8 cellular contexts compared by ENCODE assay signal in the genomic region with DNA sequence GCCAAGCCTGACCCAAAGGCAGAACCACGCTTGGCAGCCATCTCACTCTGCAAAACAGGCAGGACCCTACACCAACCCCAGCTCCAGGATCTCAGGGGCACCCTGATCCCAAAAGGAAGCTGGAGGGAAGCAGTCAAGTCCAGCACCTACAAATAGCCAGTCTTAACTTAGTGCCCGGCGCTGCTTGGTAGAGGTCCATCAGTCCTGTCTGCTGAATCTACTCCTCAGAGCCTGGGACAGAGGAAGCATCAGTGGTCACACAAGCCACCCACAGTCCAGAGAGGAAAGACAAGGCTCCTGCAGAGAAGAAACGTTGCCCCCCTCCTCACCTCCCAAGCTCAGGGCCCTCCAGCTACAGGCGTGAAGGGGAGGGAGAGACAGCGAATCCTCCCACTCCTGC. TPM values are rescaled to one million over a fixed set of nuclear protein-coding genes. Genes with fewer than 3 reads are reported as not detected.
DNase-seq lines count a peak whose midpoint lies in the region; ATAC-seq and TF ChIP-seq lines count a peak whose summit lies in the region.

No MANE protein-coding gene starts in this region.

- peaks cover 17 to 28% of the 10 kb centered on the region in 2 donors for H3K36me3 Mint-ChIP-seq in CD14-positive monocyte
- no peaks in the 10 kb centered on the region for H3K36me3 Mint-ChIP-seq in activated CD4-positive, alpha-beta memory T cell treated with anti-CD3 and anti-CD28 coated beads for 36 hours

- no peaks in the 10 kb centered on the region for H3K9me3 Mint-ChIP-seq in CD14-positive monocyte
- H3K9me3 Mint-ChIP-seq in activated CD4-positive, alpha-beta memory T cell treated with anti-CD3 and anti-CD28 coated beads for 36 hours: no peaks in the 10 kb centered on the region

- H3K4me1 ChIP-seq in osteoblast (ENCODE audit: insufficient read depth, low read length): peaks cover 32% of the 10 kb centered on the region

- intact Hi-C loops in CD14-positive monocyte (cut with micrococcal nuclease): loop anchor here (2.0 kb wide), 1 partner anchor 35 kb away; no protein-coding TSS in a partner anchor
- intact Hi-C loops in activated CD4-positive, alpha-beta memory T cell treated with anti-CD3 and anti-CD28 coated beads for 36 hours (cut with micrococcal nuclease): loop anchor here (5.0 kb wide), 1 partner anchor 147 kb away; the partner anchor contains the start of gene RAB35

- no peaks in the 10 kb centered on the region for H3K27me3 ChIP-seq in osteoblast (ENCODE audit: insufficient read depth, low read length)

- peaks cover 0 to 5% (median 2%) of the 10 kb centered on the region in 3 donors for H3K27me3 Mint-ChIP-seq in CD14-positive monocyte (ENCODE audit: low read depth in 3 of 3)
- no peaks in the 10 kb centered on the region for H3K27me3 Mint-ChIP-seq in activated CD4-positive, alpha-beta memory T cell treated with anti-CD3 and anti-CD28 coated beads for 36 hours

- H3K4me2 ChIP-seq in osteoblast (ENCODE audit: insufficient read depth, low read length): peak overlapping the region; percentile 94

- DNase-seq in CD14-positive monocyte (ENCODE audit: low spot score) (no peak), foreskin fibroblast (peak in 1 of 2 donors; percentile 36), osteoblast (ENCODE audit: insufficient read length, low spot score, missing footprints) (no peak)
- DNase-seq in activated CD4-positive, alpha-beta memory T cell treated with anti-CD3 and anti-CD28 coated beads for 36 hours: no peak

- ATAC-seq in HG03442 (IDR thresholded peaks at IDR 0.05; ENCODE audit: unreplicated experiment): no peak
- no peak for ATAC-seq in GM21367 (IDR thresholded peaks at IDR 0.05; ENCODE audit: unreplicated experiment)
- no peak for ATAC-seq in GM18858 (IDR thresholded peaks at IDR 0.05; ENCODE audit: unreplicated experiment)
- ATAC-seq in GM21737 (IDR thresholded peaks at IDR 0.05; ENCODE audit: unreplicated experiment): no peak

- H2AFZ ChIP-seq in osteoblast (ENCODE audit: low read length): no peak overlapping the region

- TF ChIP-seq CTCF in CD14-positive monocyte (IDR thresholded peaks at IDR 0.05): no peak
- TF ChIP-seq CTCF in foreskin fibroblast (IDR thresholded peaks at IDR 0.05; ENCODE audit: low read depth, low read length): no peak
- TF ChIP-seq CTCF in osteoblast (IDR thresholded peaks at IDR 0.05; ENCODE audit: extremely low read depth, low read depth, low read length): no peak

- H3K27ac ChIP-seq in osteoblast (ENCODE audit: low read depth, low read length): peak overlapping the region; percentile 47

- H3K4me3 Mint-ChIP-seq in CD14-positive monocyte: peak overlapping the region; percentile 94 to 97
- H3K4me3 Mint-ChIP-seq in activated CD4-positive, alpha-beta memory T cell treated with anti-CD3 and anti-CD28 coated beads for 36 hours: peak overlapping the region; percentile 80

- H3K79me2 ChIP-seq in osteoblast (ENCODE audit: insufficient read depth, low read length): peaks cover 64% of the 10 kb centered on the region

- peak overlapping the region in 5 of 7 donors; percentile 45 to 96 (median 92) for H3K27ac Mint-ChIP-seq in CD14-positive monocyte
- H3K27ac Mint-ChIP-seq in activated CD4-positive, alpha-beta memory T cell treated with anti-CD3 and anti-CD28 coated beads for 36 hours: peak overlapping the region; percentile 66

- H3K36me3 ChIP-seq in osteoblast (ENCODE audit: insufficient read depth, low read length): no peaks in the 10 kb centered on the region

- CTCF ChIA-PET in activated CD4-positive, alpha-beta memory T cell treated with anti-CD3 and anti-CD28 coated beads for 36 hours (lab: Charles Lee): interaction anchor here (0.8 to 11.4 kb wide), 8 partner anchors 10 to 63 kb away, joined by 3 to 614 read pairs (median 28); partner anchors contain the start of genes RPLP0 and SIRT4

- no peaks in the 10 kb centered on the region for H3K9me3 ChIP-seq in osteoblast (ENCODE audit: low read depth, low read length)

- H4K20me1 ChIP-seq in osteoblast (ENCODE audit: insufficient read depth, low read length): peaks cover 37% of the 10 kb centered on the region

- POLR2A ChIA-PET in activated CD4-positive, alpha-beta memory T cell treated with anti-CD3 and anti-CD28 coated beads for 36 hours (lab: Charles Lee): interaction anchor here (0.8 to 4.0 kb wide), 5 partner anchors 13 to 63 kb away, joined by 3 to 45 read pairs (median 20); partner anchors contain the start of genes RNU4-1, RNU4-2 and RPLP0

- H3K4me3 ChIP-seq in foreskin fibroblast (ENCODE audit: low read depth in 1 of 2, low read length in 2 of 2): peak overlapping the region; percentile 88 to 93
- H3K4me3 ChIP-seq in osteoblast (ENCODE audit: insufficient read depth, low read length): peak overlapping the region; percentile 83

- peaks cover 67% of the 10 kb centered on the region for H3K4me1 Mint-ChIP-seq in CD14-positive monocyte
- peaks cover 53% of the 10 kb centered on the region for H3K4me1 Mint-ChIP-seq in activated CD4-positive, alpha-beta memory T cell treated with anti-CD3 and anti-CD28 coated beads for 36 hours (ENCODE audit: low read depth)

RNA-seq across cellular contexts. Expression of gene PXN, which starts 1.4 kb away (rescaled TPM):
- 10 to 100 TPM; 62.5 to 98.4 TPM for polyA plus RNA-seq in CD14-positive monocyte
- total RNA-seq in activated CD4-positive, alpha-beta memory T cell treated with anti-CD3 and anti-CD28 coated beads for 36 hours: 10 to 100 TPM; 74.0 to 75.0 TPM
- total RNA-seq in osteoblast: 41.6 and 46.3 TPM in 2 replicates

RNA-seq across cellular contexts. Expression of gene RNU4-2, which starts 27.6 kb away (rescaled TPM):
- polyA plus RNA-seq in CD14-positive monocyte: 10 to 100 TPM in 1 of 2 donors, not detected in 1; 52.3 TPM
- 1,000 to 10,000 TPM; 2,395 to 2,750 TPM for total RNA-seq in activated CD4-positive, alpha-beta memory T cell treated with anti-CD3 and anti-CD28 coated beads for 36 hours
- total RNA-seq in osteoblast: under 0.01 TPM in 2 replicates

RNA-seq across cellular contexts. Expression of gene RNU4-1, which starts 29.0 kb away (rescaled TPM):
- not detected for polyA plus RNA-seq in CD14-positive monocyte
- 1,000 to 10,000 TPM; 1,180 to 1,201 TPM for total RNA-seq in activated CD4-positive, alpha-beta memory T cell treated with anti-CD3 and anti-CD28 coated beads for 36 hours
- total RNA-seq in osteoblast: under 0.01 TPM in 2 replicates

RNA-seq across cellular contexts. Expression of gene SIRT4, which starts 38.0 kb away (rescaled TPM):
- polyA plus RNA-seq in CD14-positive monocyte: under 1 TPM; 0.30 to 0.72 TPM
- total RNA-seq in activated CD4-positive, alpha-beta memory T cell treated with anti-CD3 and anti-CD28 coated beads for 36 hours: 1 to 10 TPM; 1.8 to 2.0 TPM
- 1.1 and 1.2 TPM in 2 replicates for total RNA-seq in osteoblast

Comparison
In these comparisons a context has a peak if more than half of its experiments do, and no peak if none do; other contexts are left out.
1. RNA of gene RNU4-2, which starts 27.6 kb away (total RNA-seq): 2,395 to 2,750 TPM in activated CD4-positive, alpha-beta memory T cell treated with anti-CD3 and anti-CD28 coated beads for 36 hours; under 0.01 TPM in osteoblast; every median in the first group is over 1,000 times any median in the second.
2. RNA of gene RNU4-1, which starts 29.0 kb away (total RNA-seq): 1,180 to 1,201 TPM in activated CD4-positive, alpha-beta memory T cell treated with anti-CD3 and anti-CD28 coated beads for 36 hours; under 0.01 TPM in osteoblast; every median in the first group is over 1,000 times any median in the second.